Comparison of ENCODE assay signal across 2 cellular contexts in the genomic region with DNA sequence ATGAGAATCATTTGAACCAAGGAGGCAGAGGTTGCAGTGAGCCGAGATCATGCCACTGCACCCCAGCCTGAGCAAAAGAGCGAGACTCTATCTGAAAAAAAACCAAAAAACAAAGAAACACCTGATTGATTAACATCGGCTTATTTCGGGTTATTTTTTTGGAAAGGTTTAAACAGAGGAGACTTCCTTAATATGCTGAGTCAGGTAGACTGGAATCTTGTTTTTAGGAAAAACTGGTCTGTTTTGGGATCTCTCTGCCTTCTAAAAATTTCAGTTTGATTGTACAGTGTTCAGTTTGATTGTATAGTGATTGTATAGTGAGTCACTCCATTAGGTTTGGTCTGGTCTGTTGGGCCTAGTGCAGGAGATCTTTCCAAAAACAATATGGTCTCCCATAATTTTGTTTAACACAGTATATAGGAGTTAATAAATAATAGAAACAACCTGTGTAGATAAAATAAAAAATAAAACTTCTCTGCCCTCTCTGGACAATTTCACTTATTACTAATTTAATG.
TF ChIP-seq lines count a peak whose summit lies in the region.

No MANE protein-coding gene starts in this region.

TF ChIP-seq in HepG2, 621 proteins besides CTCF, POLR2A, EP300 and RAD21:
- TF ChIP-seq, protein P1, sequence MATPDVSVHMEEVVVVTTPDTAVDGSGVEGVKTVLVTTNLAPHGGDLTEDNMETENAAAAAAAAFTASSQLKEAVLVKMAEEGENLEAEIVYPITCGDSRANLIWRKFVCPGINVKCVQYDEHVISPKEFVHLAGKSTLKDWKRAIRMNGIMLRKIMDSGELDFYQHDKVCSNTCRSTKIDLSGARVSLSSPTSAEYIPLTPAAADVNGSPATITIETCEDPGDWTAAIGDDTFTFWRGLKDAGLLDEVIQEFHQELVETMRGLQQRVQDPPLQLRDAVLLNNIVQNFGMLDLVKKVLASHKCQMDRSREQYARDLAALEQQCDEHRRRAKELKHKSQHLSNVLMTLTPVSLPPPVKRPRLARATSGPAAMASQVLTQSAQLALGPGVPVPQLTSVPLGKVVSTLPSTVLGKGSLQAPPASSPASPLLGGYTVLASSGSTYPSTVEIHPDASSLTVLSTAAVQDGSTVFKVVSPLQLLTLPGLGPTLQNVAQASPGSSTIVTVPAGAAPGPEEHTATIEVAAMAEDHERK (CRISPR knock-in tag; IDR thresholded peaks at IDR 0.05; ENCODE audit: low read depth): no peak
- TF ChIP-seq MAFK (conservative IDR thresholded peaks at IDR 0.05 in 1 of 2, IDR thresholded peaks at IDR 0.05 in 1 of 2; ENCODE audit: low read length in 2 of 2) (peak; percentile 69 to 88; a peak in 3 of 4 replicates), ATF2 (CRISPR knock-in tag; IDR thresholded peaks at IDR 0.05) (no peak), MAFF (IDR thresholded peaks at IDR 0.05; ENCODE audit: low read depth, low read length) (peak; percentile 85), HMGXB4 (CRISPR knock-in tag; IDR thresholded peaks at IDR 0.05; ENCODE audit: borderline replicate concordance in 1 of 2, low read depth in 1 of 2) (no peak), ZSCAN22 (CRISPR knock-in tag; IDR thresholded peaks at IDR 0.05) (no peak)

TF ChIP-seq in H1, 55 proteins besides CTCF, POLR2A, EP300 and RAD21:
- TF ChIP-seq NANOG (IDR thresholded peaks at IDR 0.05; ENCODE audit: insufficient read depth, low read depth, low read length, poor library complexity, severe bottlenecking): no peak
- no peak for TF ChIP-seq BRCA1 (IDR thresholded peaks at IDR 0.05; ENCODE audit: low read depth, low read length)
- no peak for TF ChIP-seq CHD2 (IDR thresholded peaks at IDR 0.05; ENCODE audit: low read length)
- TF ChIP-seq MAFK (IDR thresholded peaks at IDR 0.05; ENCODE audit: low read depth, low read length): peak; percentile 46; the same call in 1 of the 2 replicates
- TF ChIP-seq RFX5 (IDR thresholded peaks at IDR 0.05; ENCODE audit: borderline replicate concordance, low read depth, low read length): no peak
- no peak for TF ChIP-seq SP1 (IDR thresholded peaks at IDR 0.05; ENCODE audit: low read depth, low read length)
- no peak for TF ChIP-seq GABPA (IDR thresholded peaks at IDR 0.05; ENCODE audit: borderline replicate concordance, insufficient read depth, low read length)
